8 cellular contexts compared by ENCODE assay signal in genomic region chr11:93225642-93226041, GRCh38. TPM values are rescaled to one million over a fixed set of nuclear protein-coding genes. Genes with fewer than 3 reads are reported as not detected.
DNase-seq lines count a peak whose midpoint lies in the region; ATAC-seq and TF ChIP-seq lines count a peak whose summit lies in the region.

No MANE protein-coding gene starts in this region.

- H3K36me3 ChIP-seq in osteoblast (ENCODE audit: insufficient read depth, low read length), result no peaks in the 10 kb centered on the region
- H3K36me3 ChIP-seq in H7 (replicated peaks; ENCODE audit: control insufficient read depth, insufficient read depth, low read length), result no peaks in the 10 kb centered on the region
- H3K36me3 ChIP-seq in effector memory CD4-positive, alpha-beta T cell (ENCODE audit: control insufficient read depth, insufficient read depth, low read length), result no peaks in the 10 kb centered on the region

- DNase-seq in GM12864 (ENCODE audit: low read depth) (no peak), NCI-H2029 (lab: John Stamatoyannopoulos, UW) (peak; percentile 41), cerebellar cortex (ENCODE audit: low spot score) (peak; percentile 62), osteoblast (ENCODE audit: insufficient read length, low spot score, missing footprints) (no peak), H7 (no peak), HK-2 (ENCODE audit: unreplicated experiment) (no peak)
- no peak for DNase-seq in effector memory CD4-positive, alpha-beta T cell

- no peaks in the 10 kb centered on the region for H4K20me1 ChIP-seq in osteoblast (ENCODE audit: insufficient read depth, low read length)

- no peaks in the 10 kb centered on the region for H3K9me3 ChIP-seq in osteoblast (ENCODE audit: low read depth, low read length)
- H3K9me3 ChIP-seq in effector memory CD4-positive, alpha-beta T cell (ENCODE audit: control insufficient read depth, low read length), result no peaks in the 10 kb centered on the region

- TF ChIP-seq CTCF in GM12864 (IDR thresholded peaks at IDR 0.05; ENCODE audit: low read depth, low read length, missing control alignments) (peak; percentile 23), osteoblast (IDR thresholded peaks at IDR 0.05; ENCODE audit: extremely low read depth, low read depth, low read length) (peak; percentile 37)

- H3K4me1 ChIP-seq in osteoblast (ENCODE audit: insufficient read depth, low read length), result no peaks in the 10 kb centered on the region
- no peaks in the 10 kb centered on the region for H3K4me1 ChIP-seq in effector memory CD4-positive, alpha-beta T cell (ENCODE audit: control insufficient read depth, insufficient read depth, low read length, poor library complexity, severe bottlenecking)

- no peak overlapping the region for H3K27ac ChIP-seq in osteoblast (ENCODE audit: low read depth, low read length)
- H3K27ac ChIP-seq in effector memory CD4-positive, alpha-beta T cell (ENCODE audit: insufficient read depth, low read length, poor library complexity, severe bottlenecking), result no peak overlapping the region

- H3K4me3 ChIP-seq in GM12864 (ENCODE audit: low read depth, low read length), result no peak overlapping the region
- no peak overlapping the region for H3K4me3 ChIP-seq in osteoblast (ENCODE audit: insufficient read depth, low read length)
- no peak overlapping the region for H3K4me3 ChIP-seq in H7 (ENCODE audit: insufficient read depth, low read depth, low read length)
- no peak overlapping the region for H3K4me3 ChIP-seq in effector memory CD4-positive, alpha-beta T cell (ENCODE audit: insufficient read depth, low read depth, low read length, poor library complexity, severe bottlenecking)

- H3K27me3 ChIP-seq in osteoblast (ENCODE audit: insufficient read depth, low read length) (peaks cover 5% of the 10 kb centered on the region), H7 (ENCODE audit: control insufficient read depth, insufficient read depth, low read length) (no peaks in the 10 kb centered on the region)
- H3K27me3 ChIP-seq in effector memory CD4-positive, alpha-beta T cell (replicated peaks; ENCODE audit: control insufficient read depth, insufficient read depth, low read length, poor library complexity, severe bottlenecking), result no peaks in the 10 kb centered on the region

- H3K79me2 ChIP-seq in osteoblast (ENCODE audit: insufficient read depth, low read length), result no peaks in the 10 kb centered on the region

- no peak for ATAC-seq in GM18520 (IDR thresholded peaks at IDR 0.05; ENCODE audit: unreplicated experiment)

- H3K4me2 ChIP-seq in osteoblast (ENCODE audit: insufficient read depth, low read length), result no peak overlapping the region

- H2AFZ ChIP-seq in osteoblast (ENCODE audit: low read length), result no peak overlapping the region

RNA-seq across cellular contexts. Expression of gene SLC36A4, which starts 27.9 kb away (rescaled TPM):
- 18.1 and 26.5 TPM in 2 replicates for total RNA-seq in osteoblast
- total RNA-seq in H7 (2014; rRNA removed; shearing (Covaris generic)), result 7.9 and 9.7 TPM in 2 replicates

Comparison
In these comparisons a context has a peak if more than half of its experiments do, and no peak if none do; other contexts are left out.
1. DNase-seq: peak in NCI-H2029 (single experiment) and cerebellar cortex (single experiment); none in GM12864 (single experiment), osteoblast (single experiment), H7 (single experiment), HK-2 (single experiment) and effector memory CD4-positive, alpha-beta T cell (0 of 3).